24 cellular contexts compared by ENCODE assay signal in genomic region chr6:156016186-156016976, GRCh38.
"Had no signal": no experiment of that assay in that cellular context is flagged by ENCODE, and none has a peak within 500 bp of the region (broad histone marks: within the 10 kb centered on the region; RNA-seq: fewer than 3 reads in every experiment).

No MANE protein-coding gene starts in this region.

- H3K27ac Mint-ChIP-seq: activated naive CD4-positive, alpha-beta T cell treated with anti-CD3 and anti-CD28 coated beads, Interleukin-2, amount 50 U/mL, for 72 hours; activated T-cell treated with anti-CD3 and anti-CD28 coated beads, Interleukin-2, amount 50 U/mL, for 24 hours; activated T-helper 17 cell treated with anti-CD3 and anti-CD28 coated beads, Interleukin-2, amount 50 U/mL, for 72 hours; mesothelial cell of epicardium; naive thymus-derived CD8-positive, alpha-beta T cell; T-cell; T-helper 2 cell treated with Interferon-gamma antibody and Interleukin-4, amounts not matched to agents 5 μg/mL and 100 μg/mL, for 36 hours had no signal

- H3K4me3 ChIP-seq: adrenal gland, ascending aorta, lower lobe of right lung, prostate gland, right atrium auricular region, thyroid gland had no signal

- H3K9me3 Mint-ChIP-seq: activated T-cell treated with anti-CD3 and anti-CD28 coated beads, Interleukin-2, amount 50 U/mL, for 24 hours; mesothelial cell of epicardium; T-helper 2 cell treated with Interferon-gamma antibody and Interleukin-4, amounts not matched to agents 5 μg/mL and 100 μg/mL, for 36 hours had no signal

- FAIRE-seq: frontal cortex had no signal

- DNase-seq: activated CD4-positive, alpha-beta T cell treated with anti-CD3 and anti-CD28 coated beads for 1 hour; activated CD8-positive, alpha-beta memory T cell treated with anti-CD3 and anti-CD28 coated beads, Interleukin-2, amount 50 U/mL, for 4 hours; activated T-cell treated with anti-CD3 and anti-CD28 coated beads, Interleukin-2, amount 50 U/mL, for 24 hours; adrenal gland; central memory CD4-positive, alpha-beta T cell; dermis blood vessel endothelial cell; effector CD8-positive, alpha-beta T cell; hypothalamus; lower lobe of right lung; naive thymus-derived CD8-positive, alpha-beta T cell; stimulated activated CD4-positive, alpha-beta T cell treated with anti-CD3 and anti-CD28 coated beads, Interleukin-12 subunit alpha, Interleukin-12 subunit beta, amount 100 ng/mL, for 4 hours; stimulated activated CD4-positive, alpha-beta T cell treated with anti-CD3 and anti-CD28 coated beads, Interleukin-4, amount 100 ng/mL, for 4 hours; stimulated activated naive CD8-positive, alpha-beta T cell treated with anti-CD3 and anti-CD28 coated beads, Interleukin-15, Interleukin-2, amounts not matched to agents 100 U/mL and 50 U/mL, for 24 hours; T-cell; thyroid gland had no signal

- H3K36me3 ChIP-seq: adrenal gland, ascending aorta, lower lobe of right lung, prostate gland, right atrium auricular region, thyroid gland had no signal

- H3K36me3 Mint-ChIP-seq: mesothelial cell of epicardium had no signal

- H3K27me3 Mint-ChIP-seq: activated T-cell treated with anti-CD3 and anti-CD28 coated beads, Interleukin-2, amount 50 U/mL, for 24 hours; activated T-helper 17 cell treated with anti-CD3 and anti-CD28 coated beads, Interleukin-2, amount 50 U/mL, for 72 hours had no signal

- H3K27me3 ChIP-seq: adrenal gland, ascending aorta, right atrium auricular region, thyroid gland had no signal

- H3K4me1 Mint-ChIP-seq: mesothelial cell of epicardium had no signal

- H3K9me3 ChIP-seq: adrenal gland, ascending aorta, lower lobe of right lung, prostate gland, right atrium auricular region, thyroid gland had no signal

- H3K4me3 Mint-ChIP-seq: activated T-cell treated with anti-CD3 and anti-CD28 coated beads, Interleukin-2, amount 50 U/mL, for 24 hours; activated T-helper 17 cell treated with anti-CD3 and anti-CD28 coated beads, Interleukin-2, amount 50 U/mL, for 72 hours; mesothelial cell of epicardium; naive thymus-derived CD8-positive, alpha-beta T cell; T-cell; T-helper 2 cell treated with Interferon-gamma antibody and Interleukin-4, amounts not matched to agents 5 μg/mL and 100 μg/mL, for 36 hours had no signal

- ATAC-seq: activated naive CD4-positive, alpha-beta T cell treated with anti-CD3 and anti-CD28 coated beads, Interleukin-2, amount 50 U/mL, for 72 hours; activated T-helper 17 cell treated with anti-CD3 and anti-CD28 coated beads, Interleukin-2, amount 50 U/mL, for 72 hours; left lobe of liver; lower lobe of right lung; naive thymus-derived CD8-positive, alpha-beta T cell; stimulated activated naive CD8-positive, alpha-beta T cell treated with anti-CD3 and anti-CD28 coated beads, Interleukin-15, Interleukin-2, amounts not matched to agents 100 U/mL and 50 U/mL, for 24 hours; T-cell had no signal

- H3K4me1 ChIP-seq: adrenal gland, lower lobe of right lung, prostate gland had no signal

- H3K27ac ChIP-seq: adrenal gland, ascending aorta, lower lobe of right lung, prostate gland, right atrium auricular region, thyroid gland had no signal
